Comparison of ENCODE assay signal across 8 cellular contexts in the genomic region with DNA sequence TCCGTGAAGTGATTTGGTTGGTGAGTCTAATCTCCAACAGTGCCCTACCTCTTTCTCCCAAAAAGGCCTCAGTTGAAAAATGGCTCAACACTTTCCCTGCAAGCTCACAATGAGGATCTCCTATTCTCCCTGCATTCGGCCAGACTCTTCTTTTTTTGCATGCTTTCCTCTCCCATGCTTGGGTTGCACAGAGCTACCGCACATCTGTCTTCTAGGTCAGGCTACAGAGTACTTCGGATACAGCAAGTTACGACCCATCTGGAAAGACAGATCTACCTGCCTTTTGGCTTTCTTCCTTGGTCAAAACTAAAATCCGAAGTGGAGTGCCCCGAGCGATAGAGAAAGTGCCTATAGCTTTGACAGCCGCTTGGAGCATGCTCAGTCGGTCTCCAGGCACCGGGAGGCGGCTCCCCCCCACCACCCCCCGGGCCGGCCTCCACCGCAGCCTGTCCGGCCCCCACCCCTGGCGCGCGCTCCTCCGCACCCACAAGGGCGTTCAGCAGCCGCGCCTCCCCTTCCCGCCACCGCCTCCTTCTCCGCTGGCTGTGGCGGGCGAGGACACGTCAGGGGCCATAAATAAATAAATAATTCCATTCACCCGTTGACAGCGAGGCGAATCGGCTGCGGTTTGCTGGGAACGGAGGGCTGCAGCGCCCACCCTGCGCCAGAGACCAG. TPM values are rescaled to one million over a fixed set of nuclear protein-coding genes. Genes with fewer than 3 reads are reported as not detected.
DNase-seq lines count a peak whose midpoint lies in the region; ATAC-seq and TF ChIP-seq lines count a peak whose summit lies in the region.

SLC16A7 (plus strand) TSS at position 473 of the 675 bp plus-strand sequence. CDS start 108,773 bp downstream, outside the sequence.

- H3K4me3 ChIP-seq in right atrium auricular region = peak within 1 kb of the TSS; percentile 68 to 74
- H3K4me3 ChIP-seq in psoas muscle = peak within 1 kb of the TSS; percentile 80
- peak within 1 kb of the TSS; percentile 49 for H3K4me3 ChIP-seq in urinary bladder (ENCODE audit: low read depth, low read length)

- H3K27me3 ChIP-seq in right atrium auricular region (no peaks in the 10 kb centered on the region), psoas muscle (ENCODE audit: insufficient read depth in 3 of 3, low read length in 2 of 3) (no peaks in the 10 kb centered on the region)

- H3K36me3 Mint-ChIP-seq in T-helper 17 cell (ENCODE audit: low read depth) = peaks cover 3% of the 10 kb centered on the region

- intact Hi-C loops in psoas muscle (cut with DNase I) = loop anchor here in 1 of 2 donors (10.0 kb wide), 1 partner anchor 189 kb away; no protein-coding TSS in a partner anchor

- no peaks in the 10 kb centered on the region for H3K36me3 ChIP-seq in right atrium auricular region
- no peaks in the 10 kb centered on the region for H3K36me3 ChIP-seq in psoas muscle (ENCODE audit: insufficient read depth in 1 of 2, low read depth in 1 of 2)
- no peaks in the 10 kb centered on the region for H3K36me3 ChIP-seq in urinary bladder (ENCODE audit: insufficient read depth)

- ATAC-seq in HG02852 (IDR thresholded peaks at IDR 0.05; ENCODE audit: unreplicated experiment) (peak; percentile 57), T-helper 17 cell (peak; percentile 66), psoas muscle (peak; percentile 77 to 84 (median 82))

- 0 to 1% (median 1%) methylated on average over 32 to 37 of the region's 37 CpGs for WGBS in psoas muscle, 3 donors
- WGBS in urinary bladder = under 1% methylated on average over 37 of the region's 37 CpGs

- H3K27ac Mint-ChIP-seq in T-helper 17 cell = peak within 1 kb of the TSS; percentile 95

- in situ Hi-C loops in GM13977 (cut with MboI; ENCODE audit: low pct_unique_long_range_greater_than_20kb, low sequenced_read_pairs, unreplicated experiment) = no loop called here

- H3K27ac ChIP-seq in right atrium auricular region (peak within 1 kb of the TSS; percentile 99), psoas muscle (peak within 1 kb of the TSS; percentile 84), urinary bladder (ENCODE audit: low read depth) (peak within 1 kb of the TSS; percentile 90)

- H3K4me1 ChIP-seq in right atrium auricular region = peaks cover 0 to 25% of the 10 kb centered on the region in 2 donors
- H3K4me1 ChIP-seq in psoas muscle = peaks cover 8% of the 10 kb centered on the region
- peaks cover 2% of the 10 kb centered on the region for H3K4me1 ChIP-seq in urinary bladder (ENCODE audit: insufficient read depth)

- DNase-seq in GM13977 (ENCODE audit: low spot score) (peak; percentile 73), NCI-H1694 (lab: John Stamatoyannopoulos, UW) (peak; percentile 84), T-helper 17 cell (peak; percentile 68 to 77 (median 73)), amygdala (lab: John Stamatoyannopoulos, UW) (peak; percentile 37 to 93 (median 78)), right atrium auricular region (ENCODE audit: low spot score) (peak; percentile 90), psoas muscle (peak; percentile 92 to 93)

- no peaks in the 10 kb centered on the region for H3K9me3 ChIP-seq in T-helper 17 cell (ENCODE audit: control insufficient read depth, low read length, poor library complexity, severe bottlenecking)
- no peaks in the 10 kb centered on the region for H3K9me3 ChIP-seq in right atrium auricular region
- H3K9me3 ChIP-seq in psoas muscle = no peaks in the 10 kb centered on the region

- peaks cover 47% of the 10 kb centered on the region for H3K4me1 Mint-ChIP-seq in T-helper 17 cell

- TF ChIP-seq CTCF in GM13977 (IDR thresholded peaks at IDR 0.05; ENCODE audit: extremely low read depth, insufficient read depth, missing control alignments) (no peak), right atrium auricular region (IDR thresholded peaks at IDR 0.05) (no peak), psoas muscle (IDR thresholded peaks at IDR 0.05) (no peak)

- H3K4me3 Mint-ChIP-seq in T-helper 17 cell = peak within 1 kb of the TSS; percentile 98

- H3K27me3 Mint-ChIP-seq in T-helper 17 cell = no peaks in the 10 kb centered on the region

RNA-seq across cellular contexts. Expression of gene SLC16A7, which starts in this region (rescaled TPM):
- total RNA-seq in T-helper 17 cell (10 to 100 TPM; 31.1 to 37.8 TPM), right atrium auricular region (100 to 1,000 TPM in 1 of 2 donors, 10 to 100 TPM in 1; 61.0 to 139 TPM), psoas muscle (10 to 100 TPM in 1 of 4 donors, 1 to 10 TPM in 3; 5.0 to 27.4 (median 8.4) TPM), urinary bladder (51.1 TPM)
- polyA plus RNA-seq in psoas muscle (1 to 10 TPM in 1 of 3 donors, under 1 TPM in 2; 0.49 to 1.5 (median 0.84) TPM), urinary bladder (8.6 TPM)

Comparison
In these comparisons a context has a peak if more than half of its experiments do, and no peak if none do; other contexts are left out.
1. Peak in every context shown above with its lines: DNase-seq, ATAC-seq, H3K4me3 ChIP-seq and H3K27ac ChIP-seq.